3 cellular contexts compared by ENCODE assay signal in genomic region chrX:679161-679979, GRCh38.
TF ChIP-seq lines count a peak whose summit lies in the region.

No MANE protein-coding gene starts in this region.

TF ChIP-seq in HEK293, 187 proteins besides CTCF, POLR2A, EP300 and RAD21 (continued from another document):
- TF ChIP-seq, protein P1, sequence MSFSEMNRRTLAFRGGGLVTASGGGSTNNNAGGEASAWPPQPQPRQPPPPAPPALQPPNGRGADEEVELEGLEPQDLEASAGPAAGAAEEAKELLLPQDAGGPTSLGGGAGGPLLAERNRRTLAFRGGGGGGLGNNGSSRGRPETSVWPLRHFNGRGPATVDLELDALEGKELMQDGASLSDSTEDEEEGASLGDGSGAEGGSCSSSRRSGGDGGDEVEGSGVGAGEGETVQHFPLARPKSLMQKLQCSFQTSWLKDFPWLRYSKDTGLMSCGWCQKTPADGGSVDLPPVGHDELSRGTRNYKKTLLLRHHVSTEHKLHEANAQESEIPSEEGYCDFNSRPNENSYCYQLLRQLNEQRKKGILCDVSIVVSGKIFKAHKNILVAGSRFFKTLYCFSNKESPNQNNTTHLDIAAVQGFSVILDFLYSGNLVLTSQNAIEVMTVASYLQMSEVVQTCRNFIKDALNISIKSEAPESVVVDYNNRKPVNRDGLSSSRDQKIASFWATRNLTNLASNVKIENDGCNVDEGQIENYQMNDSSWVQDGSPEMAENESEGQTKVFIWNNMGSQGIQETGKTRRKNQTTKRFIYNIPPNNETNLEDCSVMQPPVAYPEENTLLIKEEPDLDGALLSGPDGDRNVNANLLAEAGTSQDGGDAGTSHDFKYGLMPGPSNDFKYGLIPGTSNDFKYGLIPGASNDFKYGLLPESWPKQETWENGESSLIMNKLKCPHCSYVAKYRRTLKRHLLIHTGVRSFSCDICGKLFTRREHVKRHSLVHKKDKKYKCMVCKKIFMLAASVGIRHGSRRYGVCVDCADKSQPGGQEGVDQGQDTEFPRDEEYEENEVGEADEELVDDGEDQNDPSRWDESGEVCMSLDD (tag by site-specific recombination; IDR thresholded peaks at IDR 0.05) = no peak
- TF ChIP-seq KLF1 (tag by site-specific recombination; IDR thresholded peaks at IDR 0.05) = no peak
- no peak for TF ChIP-seq SCRT1 (tag by site-specific recombination; IDR thresholded peaks at IDR 0.05; ENCODE audit: borderline replicate concordance)
- no peak for TF ChIP-seq ZNF473 (tag by site-specific recombination; IDR thresholded peaks at IDR 0.05)
- TF ChIP-seq ZFP41 (tag by site-specific recombination; IDR thresholded peaks at IDR 0.05; ENCODE audit: borderline replicate concordance) = no peak
- peak; percentile 91 for TF ChIP-seq ZSCAN4 (tag by site-specific recombination; IDR thresholded peaks at IDR 0.05)
- no peak for TF ChIP-seq ZNF37A (tag by site-specific recombination; IDR thresholded peaks at IDR 0.05)
- no peak for TF ChIP-seq ZNF629 (tag by site-specific recombination; IDR thresholded peaks at IDR 0.05)
- no peak for TF ChIP-seq ZNF843 (tag by site-specific recombination; IDR thresholded peaks at IDR 0.05)
- 0 out of 2 replicates have a peak, but pooled peaks have one; percentile 50 for TF ChIP-seq HOXC10 (CRISPR knock-in tag; IDR thresholded peaks at IDR 0.05)
- no peak for TF ChIP-seq ZNF510 (tag by site-specific recombination; IDR thresholded peaks at IDR 0.05; ENCODE audit: insufficient replicate concordance)
- no peak for TF ChIP-seq ZNF114 (tag by site-specific recombination; IDR thresholded peaks at IDR 0.05)
- TF ChIP-seq ZNF366 (tag by site-specific recombination; conservative IDR thresholded peaks at IDR 0.05) = no peak
- TF ChIP-seq ZFP3 (tag by site-specific recombination; IDR thresholded peaks at IDR 0.05; ENCODE audit: low read depth) = no peak
- no peak for TF ChIP-seq KLF7 (tag by site-specific recombination; IDR thresholded peaks at IDR 0.05; ENCODE audit: borderline replicate concordance)
- TF ChIP-seq FEZF1 (tag by site-specific recombination; IDR thresholded peaks at IDR 0.05) = no peak

TF ChIP-seq in H1, 55 proteins besides CTCF, POLR2A, EP300 and RAD21 (continued from another document):
- no peak for TF ChIP-seq ATF3 (IDR thresholded peaks at IDR 0.05; ENCODE audit: insufficient read depth, low read depth, low read length)
- TF ChIP-seq TCF12 (IDR thresholded peaks at IDR 0.05; ENCODE audit: low read depth, low read length) = no peak
- TF ChIP-seq SP2 (IDR thresholded peaks at IDR 0.05; ENCODE audit: low read length) = no peak
- no peak for TF ChIP-seq SP1 (IDR thresholded peaks at IDR 0.05; ENCODE audit: low read depth, low read length)
- no peak for TF ChIP-seq SRF (IDR thresholded peaks at IDR 0.05; ENCODE audit: low read depth, low read length)
- no peak for TF ChIP-seq CBX5 (IDR thresholded peaks at IDR 0.05; ENCODE audit: low read depth, low read length)

TF ChIP-seq in GM12891, 5 proteins besides CTCF, POLR2A, EP300 and RAD21 (continued from another document):
- TF ChIP-seq POLR2AphosphoS5 (IDR thresholded peaks at IDR 0.05; ENCODE audit: low read depth, low read length) = no peak
